In the genomic region with DNA sequence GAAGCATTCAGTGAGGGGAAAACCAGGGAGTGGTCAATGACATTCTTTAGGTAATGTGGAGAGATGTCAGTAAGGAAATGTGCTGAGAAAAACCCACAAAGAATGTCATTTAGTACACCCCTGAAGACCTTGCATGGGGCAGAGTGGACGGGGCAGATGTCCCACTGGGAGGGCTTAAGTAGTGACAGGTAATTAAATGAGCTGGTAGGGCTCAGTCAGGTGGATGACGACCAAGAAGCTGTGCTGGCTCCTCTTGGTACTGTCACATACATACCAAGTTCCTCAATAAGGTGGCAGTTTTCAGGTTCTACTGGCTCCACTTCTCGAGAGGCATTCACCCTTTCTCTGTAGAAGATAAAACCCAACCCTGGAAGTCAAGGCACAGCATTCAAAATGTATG, we compare ENCODE assay signal across 27 cellular contexts. TPM values are rescaled to one million over a fixed set of nuclear protein-coding genes. Genes with fewer than 3 reads are reported as not detected.
"Had no signal": no experiment of that assay in that cellular context is flagged by ENCODE, and none has a peak within 500 bp of the region (broad histone marks: within the 10 kb centered on the region; RNA-seq: fewer than 3 reads in every experiment).

No MANE protein-coding gene starts in this region.

- H3K9me3 Mint-ChIP-seq: activated CD4-positive, alpha-beta memory T cell treated with anti-CD3 and anti-CD28 coated beads, Interleukin-2, amount 10 ng/mL, durations not matched to agents 7 days and 5 days; activated naive CD4-positive, alpha-beta T cell treated with anti-CD3 and anti-CD28 coated beads, Interleukin-2, amount 50 U/mL, for 24 hours; T-cell had no signal

- H3K4me3 ChIP-seq: breast epithelium, MG63, SK-N-MC had no signal

- H3K27ac ChIP-seq: breast epithelium, SK-N-MC had no signal

- H3K4me3 Mint-ChIP-seq: activated CD4-positive, alpha-beta memory T cell treated with anti-CD3 and anti-CD28 coated beads, Interleukin-2, amount 10 ng/mL, durations not matched to agents 7 days and 5 days; activated naive CD4-positive, alpha-beta T cell treated with anti-CD3 and anti-CD28 coated beads, Interleukin-2, amount 50 U/mL, for 24 hours; T-cell had no signal

- H3K4me1 Mint-ChIP-seq: activated naive CD4-positive, alpha-beta T cell treated with anti-CD3 and anti-CD28 coated beads, Interleukin-2, amount 50 U/mL, for 24 hours had no signal

- H3K36me3 ChIP-seq: breast epithelium, MG63 had no signal

- DNase-seq: activated CD4-positive, alpha-beta memory T cell treated with anti-CD3 and anti-CD28 coated beads, Interleukin-2, amount 10 ng/mL, durations not matched to agents 7 days and 5 days; activated CD4-positive, alpha-beta T cell treated with anti-CD3 and anti-CD28 coated beads, Interleukin-2, amount 50 U/mL, for 1 hour; activated CD4-positive, CD25-positive, alpha-beta regulatory T cell; activated CD8-positive, alpha-beta memory T cell treated with anti-CD3 and anti-CD28 coated beads, Interleukin-2, amount 50 U/mL, for 4 hours; activated naive CD4-positive, alpha-beta T cell; aorta; caudate nucleus; MG63; MV-4-11; NCI-H1092 treated with DMSO at 0.1 percent for 48 hours; NCI-H1417 treated with DMSO at 0.1 percent for 48 hours; NCI-H1694 treated with DMSO at 0.1 percent for 48 hours; NCI-H2029 treated with DMSO at 0.1 percent for 48 hours; NCI-H345; NCI-H510A; NCI-H526 treated with DMSO at 0.1 percent for 48 hours; NCI-H82; OCI-M1; RPMI8226; T-cell; T-helper 2 cell; T1000 had no signal

- H3K9me3 ChIP-seq: breast epithelium, MG63 had no signal

- H3K4me1 ChIP-seq: breast epithelium had no signal

- ATAC-seq: Panc1, Right ventricle myocardium inferior, T-cell had no signal

- H3K36me3 Mint-ChIP-seq: activated naive CD4-positive, alpha-beta T cell treated with anti-CD3 and anti-CD28 coated beads, Interleukin-2, amount 50 U/mL, for 24 hours; T-cell had no signal

- H3K27ac Mint-ChIP-seq: activated CD4-positive, alpha-beta memory T cell treated with anti-CD3 and anti-CD28 coated beads, Interleukin-2, amount 10 ng/mL, durations not matched to agents 7 days and 5 days; activated naive CD4-positive, alpha-beta T cell treated with anti-CD3 and anti-CD28 coated beads, Interleukin-2, amount 50 U/mL, for 24 hours; T-cell had no signal

- H3K27me3 ChIP-seq: breast epithelium, MG63 had no signal

RNA-seq across cellular contexts. Expression of gene PON3, which starts 1.8 kb away (rescaled TPM):
- total RNA-seq: activated CD4-positive, alpha-beta memory T cell treated with anti-CD3 and anti-CD28 coated beads, Interleukin-2, amount 10 ng/mL, durations not matched to agents 7 days and 5 days had no signal
